9 cellular contexts compared by ENCODE assay signal in the genomic region with DNA sequence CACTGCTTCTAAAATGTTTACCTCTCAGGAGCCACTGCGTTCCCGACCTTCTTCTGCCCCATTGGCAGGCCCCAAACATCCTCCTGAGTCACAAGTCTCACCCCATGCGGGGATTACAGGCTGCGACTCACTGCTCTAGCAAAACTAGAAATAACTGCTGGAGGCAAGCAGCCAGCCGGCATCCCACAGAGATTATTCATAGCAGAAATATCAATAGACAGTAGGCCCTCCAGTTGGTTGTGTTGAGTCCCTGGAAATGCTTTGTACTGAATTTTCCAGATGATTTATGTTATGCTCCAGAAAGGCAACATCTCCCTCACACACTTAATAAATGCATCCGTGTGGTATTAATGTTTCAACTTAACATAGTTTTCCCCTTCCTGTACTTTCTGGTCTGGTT.
A peak's percentile ranks its signal among the peaks of the same experiment; 100 is the strongest.
DNase-seq lines count a peak whose midpoint lies in the region; ATAC-seq, FAIRE-seq and TF ChIP-seq lines count a peak whose summit lies in the region.
"Had no signal": no experiment of that assay in that cellular context is flagged by ENCODE, and none has a peak within 500 bp of the region (broad histone marks: within the 10 kb centered on the region; RNA-seq: fewer than 3 reads in every experiment).

No MANE protein-coding gene starts in this region.

- H3K4me1 ChIP-seq in ovary (ENCODE audit: insufficient read depth) = peaks cover 3% of the 10 kb centered on the region

- peak; percentile 98 for FAIRE-seq in H54 (lab: Jason Lieb, UNC)

- no peaks in the 10 kb centered on the region for H3K27me3 ChIP-seq in ovary

- TF ChIP-seq EP300 in ovary (IDR thresholded peaks at IDR 0.05) = no peak

- H3K4me3 ChIP-seq in fibroblast of mammary gland (ENCODE audit: control insufficient read depth, low read depth, low read length) (no peak overlapping the region), ovary (no peak overlapping the region)
- H3K4me3 ChIP-seq: PC-9 had no signal

- no peaks in the 10 kb centered on the region for H3K9me3 ChIP-seq in ovary

- no peaks in the 10 kb centered on the region for H3K36me3 ChIP-seq in ovary

- 5 to 7% (median 6%) methylated on average over 6 of the region's 6 CpGs for WGBS in ovary, 3 donors

- intact Hi-C loops in ovary (cut with DNase I) = loop anchor here in 1 of 4 donors (10.0 kb wide), 1 partner anchor 66 kb away; the partner anchor contains the start of gene RFTN1

- DNase-seq in H54 (ENCODE audit: insufficient read length, low spot score) (peak; percentile 61), RKO (ENCODE audit: low spot score) (peak; percentile 67), fibroblast of mammary gland (ENCODE audit: low read depth) (peak; percentile 97), ovary (peak; percentile 82 to 87 (median 85)), C1 segment of cervical spinal cord (lab: John Stamatoyannopoulos, UW) (no peak)
- no peak for DNase-seq in central memory CD4-positive, alpha-beta T cell
- DNase-seq: naive B cell had no signal

- TF ChIP-seq CTCF in fibroblast of mammary gland (conservative IDR thresholded peaks at IDR 0.05; ENCODE audit: control insufficient read depth, insufficient read depth, low read depth, low read length) (no peak), ovary (IDR thresholded peaks at IDR 0.05) (no peak)

- H3K27ac ChIP-seq in ovary = peak overlapping the region in 1 of 2 donors; percentile 42
- H3K27ac ChIP-seq: PC-9 had no signal

- TF ChIP-seq POLR2A in H54 (IDR thresholded peaks at IDR 0.05; ENCODE audit: low read depth, low read length) (no peak), ovary (IDR thresholded peaks at IDR 0.05) (no peak)

- no peak for ATAC-seq in HG03565 (IDR thresholded peaks at IDR 0.05; ENCODE audit: unreplicated experiment)

Comparison
In these comparisons a context has a peak if more than half of its experiments do, and no peak if none do; other contexts are left out.
1. DNase-seq: peak in H54 (single experiment), RKO (single experiment), fibroblast of mammary gland (single experiment) and ovary (5 of 5); none in central memory CD4-positive, alpha-beta T cell (single experiment) and C1 segment of cervical spinal cord (0 of 14).